3 cellular contexts compared by ENCODE assay signal in the genomic region with DNA sequence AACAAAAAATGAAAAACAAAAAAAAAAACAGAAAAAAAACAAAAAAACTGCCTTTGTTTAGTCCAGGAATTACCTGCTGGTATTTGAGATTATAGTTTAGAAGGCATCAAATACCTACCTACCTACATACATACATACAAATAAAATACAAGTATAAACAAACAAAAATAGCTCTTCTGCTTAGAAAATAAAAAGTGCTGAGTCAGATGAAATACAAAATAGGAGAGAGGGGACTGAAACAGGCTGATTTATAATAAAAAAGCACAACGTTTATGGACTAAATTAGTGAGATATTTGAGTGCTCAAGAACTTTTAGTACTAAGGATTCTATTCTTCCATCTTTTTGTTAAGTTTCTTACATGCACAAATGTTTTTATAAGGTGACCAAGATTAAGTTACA.
TF ChIP-seq lines count a peak whose summit lies in the region.

No MANE protein-coding gene starts in this region.

TF ChIP-seq in A549, 52 proteins besides CTCF, POLR2A, EP300 and RAD21 (continued from another document):
- no peak for TF ChIP-seq RNF2 (IDR thresholded peaks at IDR 0.05; ENCODE audit: borderline replicate concordance, low read depth)

TF ChIP-seq in IMR-90, 13 proteins besides CTCF, POLR2A, EP300 and RAD21 (continued from another document):
- TF ChIP-seq MAFK (IDR thresholded peaks at IDR 0.05; ENCODE audit: low read depth, low read length): peak; percentile 98

TF ChIP-seq in K562, 482 proteins besides CTCF, POLR2A, EP300 and RAD21 (continued from another document):
- TF ChIP-seq MAFF (IDR thresholded peaks at IDR 0.05; ENCODE audit: low read length) (peak; percentile 88), IRF9 (tag; IDR thresholded peaks at IDR 0.05) (no peak), KDM1A (IDR thresholded peaks at IDR 0.05) (no peak), ESRRB (CRISPR knock-in tag; IDR thresholded peaks at IDR 0.05; ENCODE audit: borderline replicate concordance) (no peak), ZNF316 (IDR thresholded peaks at IDR 0.05) (peak; percentile 95), ELF4 (CRISPR knock-in tag; IDR thresholded peaks at IDR 0.05) (no peak), MAFK (IDR thresholded peaks at IDR 0.05; ENCODE audit: low read length) (peak; percentile 91), C11orf30 (IDR thresholded peaks at IDR 0.05; ENCODE audit: low read depth) (peak; percentile 83)
